ENCODE assay signal across 10 cellular contexts in genomic region chr3:86245360-86245759, GRCh38.
DNase-seq lines count a peak whose midpoint lies in the region; ATAC-seq and TF ChIP-seq lines count a peak whose summit lies in the region.
"Had no signal": no experiment of that assay in that cellular context is flagged by ENCODE, and none has a peak within 500 bp of the region (broad histone marks: within the 10 kb centered on the region; RNA-seq: fewer than 3 reads in every experiment).

No MANE protein-coding gene starts in this region.

- H3K27ac Mint-ChIP-seq in nephron, result peak overlapping the region in 2 of 3 experiments; percentile 69 to 90

- peaks cover 21% of the 10 kb centered on the region for H3K4me1 Mint-ChIP-seq in nephron

- H3K36me3 Mint-ChIP-seq in nephron (ENCODE audit: low read depth), result no peaks in the 10 kb centered on the region

- DNase-seq in H4 (ENCODE audit: low spot score), result peak; percentile 5
- peak; percentile 12 for DNase-seq in NCI-H2107 (lab: John Stamatoyannopoulos, UW)
- DNase-seq in T47D (ENCODE audit: low read depth in 1 of 2, low spot score in 1 of 2), result peak; percentile 14 to 47
- no peak for DNase-seq in ascending aorta (ENCODE audit: low spot score in 2 of 2)
- DNase-seq in foreskin melanocyte, result no peak
- DNase-seq: DMS79, NCI-H524 treated with DMSO at 0.1 percent for 48 hours had no signal

- no peaks in the 10 kb centered on the region for H3K27me3 Mint-ChIP-seq in nephron (ENCODE audit: low read depth)

- ATAC-seq in HG03135 (IDR thresholded peaks at IDR 0.05; ENCODE audit: unreplicated experiment), result no peak
- no peak for ATAC-seq in GM19035 (IDR thresholded peaks at IDR 0.05; ENCODE audit: unreplicated experiment)

- no peaks in the 10 kb centered on the region for H3K9me3 Mint-ChIP-seq in nephron

- TF ChIP-seq CTCF in nephron (IDR thresholded peaks at IDR 0.05; ENCODE audit: unreplicated experiment in 3 of 3) (peak; percentile 58 to 78 (median 71)), ascending aorta (IDR thresholded peaks at IDR 0.05) (no peak)

- H3K4me1 ChIP-seq in ascending aorta, result no peaks in the 10 kb centered on the region

- no peaks in the 10 kb centered on the region for H3K36me3 ChIP-seq in ascending aorta

- intact Hi-C loops in ascending aorta (cut with DNase I), result no loop called here

- no peak overlapping the region for H3K27ac ChIP-seq in ascending aorta

- no peak overlapping the region for H3K4me3 ChIP-seq in ascending aorta

- no peaks in the 10 kb centered on the region for H3K27me3 ChIP-seq in ascending aorta

- H3K4me3 Mint-ChIP-seq in nephron, result no peak overlapping the region

- H3K9me3 ChIP-seq in ascending aorta, result no peaks in the 10 kb centered on the region

- in situ Hi-C loops in T47D (cut with HindIII; ENCODE audit: low pct_unique_long_range_greater_than_20kb, low sequenced_read_pairs), result no loop called here

Comparison
In these comparisons a context has a peak if more than half of its experiments do, and no peak if none do; other contexts are left out.
1. DNase-seq: peak in H4 (single experiment), NCI-H2107 (single experiment) and T47D (2 of 2); none in ascending aorta (0 of 2) and foreskin melanocyte (single experiment).
2. CTCF ChIP-seq: peak in nephron (3 of 3); none in ascending aorta (0 of 3).